ENCODE assay signal across 1 cellular context in the genomic region with DNA sequence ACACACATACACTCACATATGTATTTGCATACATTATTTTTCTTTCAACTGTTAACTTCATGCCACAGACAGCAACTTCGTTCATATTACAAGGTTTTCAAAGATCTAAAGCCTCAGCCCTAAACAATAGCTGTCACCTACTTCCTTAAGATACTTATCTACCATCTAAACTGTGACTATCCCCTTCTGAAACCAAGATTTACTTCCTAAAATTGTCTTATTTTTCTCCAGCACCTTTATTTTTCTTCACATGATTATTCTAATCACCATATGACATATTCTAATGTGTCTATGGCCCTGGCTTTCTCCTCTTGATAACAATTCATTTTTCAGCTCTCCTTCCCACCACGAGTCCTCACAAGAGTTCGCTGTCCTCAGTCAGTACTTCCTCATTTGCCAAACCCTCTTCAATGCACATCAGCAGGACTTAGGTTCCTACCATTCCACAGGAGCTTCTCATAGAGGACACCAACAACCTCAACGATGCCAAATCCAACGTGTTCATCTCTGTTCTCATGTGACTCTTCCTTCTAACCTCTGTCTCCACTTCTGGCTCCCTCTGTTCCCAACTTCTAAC.
TF ChIP-seq lines count a peak whose summit lies in the region.

No MANE protein-coding gene starts in this region.

TF ChIP-seq in K562, 482 proteins besides CTCF, POLR2A, EP300 and RAD21 (continued from another document and continues in another):
- TF ChIP-seq RCOR1 (IDR thresholded peaks at IDR 0.05; ENCODE audit: borderline replicate concordance in 1 of 2, low read depth in 2 of 2, low read length in 2 of 2): no peak; a peak in 1 of 4 replicates
- TF ChIP-seq, protein P1, sequence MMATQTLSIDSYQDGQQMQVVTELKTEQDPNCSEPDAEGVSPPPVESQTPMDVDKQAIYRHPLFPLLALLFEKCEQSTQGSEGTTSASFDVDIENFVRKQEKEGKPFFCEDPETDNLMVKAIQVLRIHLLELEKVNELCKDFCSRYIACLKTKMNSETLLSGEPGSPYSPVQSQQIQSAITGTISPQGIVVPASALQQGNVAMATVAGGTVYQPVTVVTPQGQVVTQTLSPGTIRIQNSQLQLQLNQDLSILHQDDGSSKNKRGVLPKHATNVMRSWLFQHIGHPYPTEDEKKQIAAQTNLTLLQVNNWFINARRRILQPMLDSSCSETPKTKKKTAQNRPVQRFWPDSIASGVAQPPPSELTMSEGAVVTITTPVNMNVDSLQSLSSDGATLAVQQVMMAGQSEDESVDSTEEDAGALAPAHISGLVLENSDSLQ (IDR thresholded peaks at IDR 0.05): peak; percentile 54; the same call in 1 of the 2 replicates
- TF ChIP-seq HDAC1 (IDR thresholded peaks at IDR 0.05): no peak
- no peak for TF ChIP-seq ZNF583 (CRISPR knock-in tag; IDR thresholded peaks at IDR 0.05)
- no peak for TF ChIP-seq RHOXF2B (CRISPR knock-in tag; conservative IDR thresholded peaks at IDR 0.05)
- no peak for TF ChIP-seq ETS2 (tag; IDR thresholded peaks at IDR 0.05; ENCODE audit: borderline replicate concordance, poor library complexity, severe bottlenecking)
- TF ChIP-seq CREM (IDR thresholded peaks at IDR 0.05; ENCODE audit: low read depth): no peak
- TF ChIP-seq L3MBTL2 (IDR thresholded peaks at IDR 0.05): 0 out of 2 replicates have a peak, but pooled peaks have one; percentile 31
- TF ChIP-seq, protein P2, sequence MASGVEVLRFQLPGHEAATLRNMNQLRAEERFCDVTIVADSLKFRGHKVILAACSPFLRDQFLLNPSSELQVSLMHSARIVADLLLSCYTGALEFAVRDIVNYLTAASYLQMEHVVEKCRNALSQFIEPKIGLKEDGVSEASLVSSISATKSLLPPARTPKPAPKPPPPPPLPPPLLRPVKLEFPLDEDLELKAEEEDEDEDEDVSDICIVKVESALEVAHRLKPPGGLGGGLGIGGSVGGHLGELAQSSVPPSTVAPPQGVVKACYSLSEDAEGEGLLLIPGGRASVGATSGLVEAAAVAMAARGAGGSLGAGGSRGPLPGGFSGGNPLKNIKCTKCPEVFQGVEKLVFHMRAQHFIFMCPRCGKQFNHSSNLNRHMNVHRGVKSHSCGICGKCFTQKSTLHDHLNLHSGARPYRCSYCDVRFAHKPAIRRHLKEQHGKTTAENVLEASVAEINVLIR (CRISPR knock-in tag; IDR thresholded peaks at IDR 0.05): no peak
- TF ChIP-seq ZNF212 (CRISPR knock-in tag; IDR thresholded peaks at IDR 0.05): no peak
- TF ChIP-seq, protein P3, sequence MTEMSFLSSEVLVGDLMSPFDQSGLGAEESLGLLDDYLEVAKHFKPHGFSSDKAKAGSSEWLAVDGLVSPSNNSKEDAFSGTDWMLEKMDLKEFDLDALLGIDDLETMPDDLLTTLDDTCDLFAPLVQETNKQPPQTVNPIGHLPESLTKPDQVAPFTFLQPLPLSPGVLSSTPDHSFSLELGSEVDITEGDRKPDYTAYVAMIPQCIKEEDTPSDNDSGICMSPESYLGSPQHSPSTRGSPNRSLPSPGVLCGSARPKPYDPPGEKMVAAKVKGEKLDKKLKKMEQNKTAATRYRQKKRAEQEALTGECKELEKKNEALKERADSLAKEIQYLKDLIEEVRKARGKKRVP (CRISPR knock-in tag; IDR thresholded peaks at IDR 0.05): no peak
- no peak for TF ChIP-seq U2AF2 (optimal IDR thresholded peaks at IDR 0.05; ENCODE audit: low read depth, low read length)
- TF ChIP-seq PYGO2 (tag; IDR thresholded peaks at IDR 0.05): no peak
- TF ChIP-seq JUN (IDR thresholded peaks at IDR 0.05; ENCODE audit: borderline replicate concordance, low read depth, low read length): no peak
- no peak for TF ChIP-seq JUN (CRISPR knock-in tag; IDR thresholded peaks at IDR 0.05; ENCODE audit: borderline replicate concordance)
- peak; percentile 59 for TF ChIP-seq TAL1 (IDR thresholded peaks at IDR 0.05)
- TF ChIP-seq, protein P4, sequence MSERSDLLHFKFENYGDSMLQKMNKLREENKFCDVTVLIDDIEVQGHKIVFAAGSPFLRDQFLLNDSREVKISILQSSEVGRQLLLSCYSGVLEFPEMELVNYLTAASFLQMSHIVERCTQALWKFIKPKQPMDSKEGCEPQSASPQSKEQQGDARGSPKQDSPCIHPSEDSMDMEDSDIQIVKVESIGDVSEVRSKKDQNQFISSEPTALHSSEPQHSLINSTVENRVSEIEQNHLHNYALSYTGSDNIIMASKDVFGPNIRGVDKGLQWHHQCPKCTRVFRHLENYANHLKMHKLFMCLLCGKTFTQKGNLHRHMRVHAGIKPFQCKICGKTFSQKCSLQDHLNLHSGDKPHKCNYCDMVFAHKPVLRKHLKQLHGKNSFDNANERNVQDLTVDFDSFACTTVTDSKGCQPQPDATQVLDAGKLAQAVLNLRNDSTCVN (CRISPR knock-in tag; IDR thresholded peaks at IDR 0.05): no peak
- TF ChIP-seq SMARCE1 (IDR thresholded peaks at IDR 0.05): no peak
- TF ChIP-seq, protein P5, sequence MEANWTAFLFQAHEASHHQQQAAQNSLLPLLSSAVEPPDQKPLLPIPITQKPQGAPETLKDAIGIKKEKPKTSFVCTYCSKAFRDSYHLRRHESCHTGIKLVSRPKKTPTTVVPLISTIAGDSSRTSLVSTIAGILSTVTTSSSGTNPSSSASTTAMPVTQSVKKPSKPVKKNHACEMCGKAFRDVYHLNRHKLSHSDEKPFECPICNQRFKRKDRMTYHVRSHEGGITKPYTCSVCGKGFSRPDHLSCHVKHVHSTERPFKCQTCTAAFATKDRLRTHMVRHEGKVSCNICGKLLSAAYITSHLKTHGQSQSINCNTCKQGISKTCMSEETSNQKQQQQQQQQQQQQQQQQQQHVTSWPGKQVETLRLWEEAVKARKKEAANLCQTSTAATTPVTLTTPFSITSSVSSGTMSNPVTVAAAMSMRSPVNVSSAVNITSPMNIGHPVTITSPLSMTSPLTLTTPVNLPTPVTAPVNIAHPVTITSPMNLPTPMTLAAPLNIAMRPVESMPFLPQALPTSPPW (CRISPR knock-in tag; IDR thresholded peaks at IDR 0.05): no peak
- TF ChIP-seq ESRRB (CRISPR knock-in tag; IDR thresholded peaks at IDR 0.05; ENCODE audit: borderline replicate concordance): no peak
- TF ChIP-seq, protein P6, sequence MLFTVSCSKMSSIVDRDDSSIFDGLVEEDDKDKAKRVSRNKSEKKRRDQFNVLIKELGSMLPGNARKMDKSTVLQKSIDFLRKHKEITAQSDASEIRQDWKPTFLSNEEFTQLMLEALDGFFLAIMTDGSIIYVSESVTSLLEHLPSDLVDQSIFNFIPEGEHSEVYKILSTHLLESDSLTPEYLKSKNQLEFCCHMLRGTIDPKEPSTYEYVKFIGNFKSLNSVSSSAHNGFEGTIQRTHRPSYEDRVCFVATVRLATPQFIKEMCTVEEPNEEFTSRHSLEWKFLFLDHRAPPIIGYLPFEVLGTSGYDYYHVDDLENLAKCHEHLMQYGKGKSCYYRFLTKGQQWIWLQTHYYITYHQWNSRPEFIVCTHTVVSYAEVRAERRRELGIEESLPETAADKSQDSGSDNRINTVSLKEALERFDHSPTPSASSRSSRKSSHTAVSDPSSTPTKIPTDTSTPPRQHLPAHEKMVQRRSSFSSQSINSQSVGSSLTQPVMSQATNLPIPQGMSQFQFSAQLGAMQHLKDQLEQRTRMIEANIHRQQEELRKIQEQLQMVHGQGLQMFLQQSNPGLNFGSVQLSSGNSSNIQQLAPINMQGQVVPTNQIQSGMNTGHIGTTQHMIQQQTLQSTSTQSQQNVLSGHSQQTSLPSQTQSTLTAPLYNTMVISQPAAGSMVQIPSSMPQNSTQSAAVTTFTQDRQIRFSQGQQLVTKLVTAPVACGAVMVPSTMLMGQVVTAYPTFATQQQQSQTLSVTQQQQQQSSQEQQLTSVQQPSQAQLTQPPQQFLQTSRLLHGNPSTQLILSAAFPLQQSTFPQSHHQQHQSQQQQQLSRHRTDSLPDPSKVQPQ (CRISPR knock-in tag; IDR thresholded peaks at IDR 0.05; ENCODE audit: borderline replicate concordance): no peak
- no peak for TF ChIP-seq BCOR (IDR thresholded peaks at IDR 0.05)
- TF ChIP-seq, protein P7, sequence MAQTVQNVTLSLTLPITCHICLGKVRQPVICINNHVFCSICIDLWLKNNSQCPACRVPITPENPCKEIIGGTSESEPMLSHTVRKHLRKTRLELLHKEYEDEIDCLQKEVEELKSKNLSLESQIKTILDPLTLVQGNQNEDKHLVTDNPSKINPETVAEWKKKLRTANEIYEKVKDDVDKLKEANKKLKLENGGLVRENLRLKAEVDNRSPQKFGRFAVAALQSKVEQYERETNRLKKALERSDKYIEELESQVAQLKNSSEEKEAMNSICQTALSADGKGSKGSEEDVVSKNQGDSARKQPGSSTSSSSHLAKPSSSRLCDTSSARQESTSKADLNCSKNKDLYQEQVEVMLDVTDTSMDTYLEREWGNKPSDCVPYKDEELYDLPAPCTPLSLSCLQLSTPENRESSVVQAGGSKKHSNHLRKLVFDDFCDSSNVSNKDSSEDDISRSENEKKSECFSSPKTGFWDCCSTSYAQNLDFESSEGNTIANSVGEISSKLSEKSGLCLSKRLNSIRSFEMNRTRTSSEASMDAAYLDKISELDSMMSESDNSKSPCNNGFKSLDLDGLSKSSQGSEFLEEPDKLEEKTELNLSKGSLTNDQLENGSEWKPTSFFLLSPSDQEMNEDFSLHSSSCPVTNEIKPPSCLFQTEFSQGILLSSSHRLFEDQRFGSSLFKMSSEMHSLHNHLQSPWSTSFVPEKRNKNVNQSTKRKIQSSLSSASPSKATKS (CRISPR knock-in tag; IDR thresholded peaks at IDR 0.05): no peak
- no peak for TF ChIP-seq ETV1 (tag; conservative IDR thresholded peaks at IDR 0.05; ENCODE audit: low read depth)
- TF ChIP-seq ZNF253 (CRISPR knock-in tag; conservative IDR thresholded peaks at IDR 0.05): no peak
- peak; percentile 66 for TF ChIP-seq SMARCA4 (IDR thresholded peaks at IDR 0.05)
- TF ChIP-seq NCOA6 (IDR thresholded peaks at IDR 0.05): no peak
- TF ChIP-seq, protein P8, sequence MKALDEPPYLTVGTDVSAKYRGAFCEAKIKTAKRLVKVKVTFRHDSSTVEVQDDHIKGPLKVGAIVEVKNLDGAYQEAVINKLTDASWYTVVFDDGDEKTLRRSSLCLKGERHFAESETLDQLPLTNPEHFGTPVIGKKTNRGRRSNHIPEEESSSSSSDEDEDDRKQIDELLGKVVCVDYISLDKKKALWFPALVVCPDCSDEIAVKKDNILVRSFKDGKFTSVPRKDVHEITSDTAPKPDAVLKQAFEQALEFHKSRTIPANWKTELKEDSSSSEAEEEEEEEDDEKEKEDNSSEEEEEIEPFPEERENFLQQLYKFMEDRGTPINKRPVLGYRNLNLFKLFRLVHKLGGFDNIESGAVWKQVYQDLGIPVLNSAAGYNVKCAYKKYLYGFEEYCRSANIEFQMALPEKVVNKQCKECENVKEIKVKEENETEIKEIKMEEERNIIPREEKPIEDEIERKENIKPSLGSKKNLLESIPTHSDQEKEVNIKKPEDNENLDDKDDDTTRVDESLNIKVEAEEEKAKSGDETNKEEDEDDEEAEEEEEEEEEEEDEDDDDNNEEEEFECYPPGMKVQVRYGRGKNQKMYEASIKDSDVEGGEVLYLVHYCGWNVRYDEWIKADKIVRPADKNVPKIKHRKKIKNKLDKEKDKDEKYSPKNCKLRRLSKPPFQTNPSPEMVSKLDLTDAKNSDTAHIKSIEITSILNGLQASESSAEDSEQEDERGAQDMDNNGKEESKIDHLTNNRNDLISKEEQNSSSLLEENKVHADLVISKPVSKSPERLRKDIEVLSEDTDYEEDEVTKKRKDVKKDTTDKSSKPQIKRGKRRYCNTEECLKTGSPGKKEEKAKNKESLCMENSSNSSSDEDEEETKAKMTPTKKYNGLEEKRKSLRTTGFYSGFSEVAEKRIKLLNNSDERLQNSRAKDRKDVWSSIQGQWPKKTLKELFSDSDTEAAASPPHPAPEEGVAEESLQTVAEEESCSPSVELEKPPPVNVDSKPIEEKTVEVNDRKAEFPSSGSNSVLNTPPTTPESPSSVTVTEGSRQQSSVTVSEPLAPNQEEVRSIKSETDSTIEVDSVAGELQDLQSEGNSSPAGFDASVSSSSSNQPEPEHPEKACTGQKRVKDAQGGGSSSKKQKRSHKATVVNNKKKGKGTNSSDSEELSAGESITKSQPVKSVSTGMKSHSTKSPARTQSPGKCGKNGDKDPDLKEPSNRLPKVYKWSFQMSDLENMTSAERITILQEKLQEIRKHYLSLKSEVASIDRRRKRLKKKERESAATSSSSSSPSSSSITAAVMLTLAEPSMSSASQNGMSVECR (CRISPR knock-in tag; IDR thresholded peaks at IDR 0.05): no peak
- TF ChIP-seq EGR1 (conservative IDR thresholded peaks at IDR 0.05): no peak
- no peak for TF ChIP-seq ZNF41 (CRISPR knock-in tag; conservative IDR thresholded peaks at IDR 0.05)
- TF ChIP-seq SIN3B (IDR thresholded peaks at IDR 0.05; ENCODE audit: low read depth): no peak
- TF ChIP-seq CREB1 (IDR thresholded peaks at IDR 0.05): no peak
- TF ChIP-seq CREB1 (CRISPR knock-in tag; IDR thresholded peaks at IDR 0.05): no peak
- no peak for TF ChIP-seq ZSCAN29 (IDR thresholded peaks at IDR 0.05)
- no peak for TF ChIP-seq ATF1 (CRISPR knock-in tag; IDR thresholded peaks at IDR 0.05)
- no peak for TF ChIP-seq ATF1 (tag; IDR thresholded peaks at IDR 0.05)
- TF ChIP-seq, protein P9, sequence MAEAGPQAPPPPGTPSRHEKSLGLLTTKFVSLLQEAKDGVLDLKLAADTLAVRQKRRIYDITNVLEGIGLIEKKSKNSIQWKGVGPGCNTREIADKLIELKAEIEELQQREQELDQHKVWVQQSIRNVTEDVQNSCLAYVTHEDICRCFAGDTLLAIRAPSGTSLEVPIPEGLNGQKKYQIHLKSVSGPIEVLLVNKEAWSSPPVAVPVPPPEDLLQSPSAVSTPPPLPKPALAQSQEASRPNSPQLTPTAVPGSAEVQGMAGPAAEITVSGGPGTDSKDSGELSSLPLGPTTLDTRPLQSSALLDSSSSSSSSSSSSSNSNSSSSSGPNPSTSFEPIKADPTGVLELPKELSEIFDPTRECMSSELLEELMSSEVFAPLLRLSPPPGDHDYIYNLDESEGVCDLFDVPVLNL (CRISPR knock-in tag; IDR thresholded peaks at IDR 0.05; ENCODE audit: low read depth): no peak
- no peak for TF ChIP-seq CHCHD3 (CRISPR knock-in tag; IDR thresholded peaks at IDR 0.05)
- TF ChIP-seq ZBTB17 (CRISPR knock-in tag; IDR thresholded peaks at IDR 0.05): no peak
- TF ChIP-seq, protein P10, sequence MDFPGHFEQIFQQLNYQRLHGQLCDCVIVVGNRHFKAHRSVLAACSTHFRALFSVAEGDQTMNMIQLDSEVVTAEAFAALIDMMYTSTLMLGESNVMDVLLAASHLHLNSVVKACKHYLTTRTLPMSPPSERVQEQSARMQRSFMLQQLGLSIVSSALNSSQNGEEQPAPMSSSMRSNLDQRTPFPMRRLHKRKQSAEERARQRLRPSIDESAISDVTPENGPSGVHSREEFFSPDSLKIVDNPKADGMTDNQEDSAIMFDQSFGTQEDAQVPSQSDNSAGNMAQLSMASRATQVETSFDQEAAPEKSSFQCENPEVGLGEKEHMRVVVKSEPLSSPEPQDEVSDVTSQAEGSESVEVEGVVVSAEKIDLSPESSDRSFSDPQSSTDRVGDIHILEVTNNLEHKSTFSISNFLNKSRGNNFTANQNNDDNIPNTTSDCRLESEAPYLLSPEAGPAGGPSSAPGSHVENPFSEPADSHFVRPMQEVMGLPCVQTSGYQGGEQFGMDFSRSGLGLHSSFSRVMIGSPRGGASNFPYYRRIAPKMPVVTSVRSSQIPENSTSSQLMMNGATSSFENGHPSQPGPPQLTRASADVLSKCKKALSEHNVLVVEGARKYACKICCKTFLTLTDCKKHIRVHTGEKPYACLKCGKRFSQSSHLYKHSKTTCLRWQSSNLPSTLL (IDR thresholded peaks at IDR 0.05): 0 out of 2 replicates have a peak, but pooled peaks have one; percentile 13
- no peak for TF ChIP-seq ZNF780A (CRISPR knock-in tag; IDR thresholded peaks at IDR 0.05)
- peak; percentile 68; the same call in 1 of the 2 replicates for TF ChIP-seq SPI1 (IDR thresholded peaks at IDR 0.05; ENCODE audit: borderline replicate concordance, low read depth, low read length)
